In genomic region chr5:139188558-139189270, GRCh38 we compare ENCODE assay signal across 1 cellular context.
TF ChIP-seq lines count a peak whose summit lies in the region.

No MANE protein-coding gene starts in this region.

TF ChIP-seq in K562, 482 proteins besides CTCF, POLR2A, EP300 and RAD21 (continued from another document and continues in another):
- TF ChIP-seq ATF3 (IDR thresholded peaks at IDR 0.05) (peak; percentile 78), ATF3 (CRISPR knock-in tag; conservative IDR thresholded peaks at IDR 0.05) (no peak; the same call in 1 of the 2 replicates), TAF7 (tag; IDR thresholded peaks at IDR 0.05) (no peak), SPI1 (IDR thresholded peaks at IDR 0.05; ENCODE audit: borderline replicate concordance, low read depth, low read length) (no peak), DPF2 (IDR thresholded peaks at IDR 0.05) (peak; percentile 86), CREB3 (tag; conservative IDR thresholded peaks at IDR 0.05; ENCODE audit: low read depth) (no peak), BDP1 (IDR thresholded peaks at IDR 0.05; ENCODE audit: insufficient read depth, insufficient read length) (no peak), ZBTB2 (IDR thresholded peaks at IDR 0.05) (no peak), TRIM24 (IDR thresholded peaks at IDR 0.05) (peak; percentile 65 to 73), ZNF311 (CRISPR knock-in tag; IDR thresholded peaks at IDR 0.05) (no peak), E2F3 (CRISPR knock-in tag; IDR thresholded peaks at IDR 0.05) (no peak), ZBTB26 (CRISPR knock-in tag; IDR thresholded peaks at IDR 0.05) (no peak), PBX2 (CRISPR knock-in tag; IDR thresholded peaks at IDR 0.05; ENCODE audit: low read depth) (no peak), PBX2 (tag; conservative IDR thresholded peaks at IDR 0.05; ENCODE audit: low read depth) (0 out of 2 replicates have a peak, but pooled peaks have one; percentile 6), ZEB2 (IDR thresholded peaks at IDR 0.05) (0 out of 2 replicates have a peak, but pooled peaks have one; percentile 50), HIVEP1 (CRISPR knock-in tag; IDR thresholded peaks at IDR 0.05) (no peak), CHAMP1 (IDR thresholded peaks at IDR 0.05) (no peak), ZFP91 (CRISPR knock-in tag; IDR thresholded peaks at IDR 0.05) (no peak), ARHGAP35 (IDR thresholded peaks at IDR 0.05; ENCODE audit: partially characterized antibody) (no peak), CHD4 (IDR thresholded peaks at IDR 0.05; ENCODE audit: insufficient read depth, insufficient replicate concordance, low read depth, low read length, poor library complexity, severe bottlenecking) (no peak), TAL1 (IDR thresholded peaks at IDR 0.05) (peak; percentile 87), FOXA1 (IDR thresholded peaks at IDR 0.05; ENCODE audit: borderline replicate concordance) (peak; percentile 36; the same call in 1 of the 2 replicates), POLR2AphosphoS2 (IDR thresholded peaks at IDR 0.05; ENCODE audit: low read length) (no peak), EP400 (IDR thresholded peaks at IDR 0.05) (no peak), MAFG (tag; conservative IDR thresholded peaks at IDR 0.05) (peak; percentile 91), RCOR1 (IDR thresholded peaks at IDR 0.05; ENCODE audit: borderline replicate concordance in 1 of 2, low read depth in 2 of 2, low read length in 2 of 2) (peak; percentile 96 to 99), NFE2L1 (tag; IDR thresholded peaks at IDR 0.05; ENCODE audit: borderline replicate concordance, low read depth) (no peak), RNF219 (CRISPR knock-in tag; IDR thresholded peaks at IDR 0.05) (no peak), MED1 (CRISPR knock-in tag; IDR thresholded peaks at IDR 0.05; ENCODE audit: borderline replicate concordance) (no peak), ZNF253 (CRISPR knock-in tag; conservative IDR thresholded peaks at IDR 0.05) (no peak), TEAD4 (IDR thresholded peaks at IDR 0.05; ENCODE audit: low read length) (peak; percentile 92), TEAD4 (CRISPR knock-in tag; IDR thresholded peaks at IDR 0.05; ENCODE audit: borderline replicate concordance) (no peak), SREBF2 (CRISPR knock-in tag; IDR thresholded peaks at IDR 0.05) (no peak), SREBF1 (IDR thresholded peaks at IDR 0.05; ENCODE audit: borderline replicate concordance, low read depth, low read length) (no peak), ZNF280B (CRISPR knock-in tag; IDR thresholded peaks at IDR 0.05) (no peak), ZNF143 (CRISPR knock-in tag; IDR thresholded peaks at IDR 0.05) (no peak), NEUROD1 (IDR thresholded peaks at IDR 0.05; ENCODE audit: borderline replicate concordance, low read depth, low read length, partially characterized antibody) (peak; percentile 21), TRIM25 (IDR thresholded peaks at IDR 0.05; ENCODE audit: borderline replicate concordance) (no peak), SIN3B (IDR thresholded peaks at IDR 0.05; ENCODE audit: low read depth) (no peak), PML (IDR thresholded peaks at IDR 0.05; ENCODE audit: low read length) (peak; percentile 69), JUN (IDR thresholded peaks at IDR 0.05; ENCODE audit: borderline replicate concordance, low read depth, low read length) (0 out of 2 replicates have a peak, but pooled peaks have one; percentile 36), JUN (CRISPR knock-in tag; IDR thresholded peaks at IDR 0.05; ENCODE audit: borderline replicate concordance) (no peak), FOXA3 (CRISPR knock-in tag; conservative IDR thresholded peaks at IDR 0.05 in 1 of 2, IDR thresholded peaks at IDR 0.05 in 1 of 2) (peak in 1 of 2 experiments; percentile 82; a peak in 2 of 4 replicates), E2F6 (IDR thresholded peaks at IDR 0.05; ENCODE audit: borderline replicate concordance in 1 of 2, extremely low read depth in 1 of 2, insufficient read depth in 1 of 2, insufficient read length in 1 of 2, low read depth in 1 of 2, low read length in 1 of 2, poor library complexity in 1 of 2, severe bottlenecking in 1 of 2) (no peak), PYGO2 (tag; IDR thresholded peaks at IDR 0.05) (no peak), GATAD2A (IDR thresholded peaks at IDR 0.05) (no peak), HDAC3 (IDR thresholded peaks at IDR 0.05; ENCODE audit: borderline replicate concordance, partially characterized antibody) (peak; percentile 84), SIX5 (IDR thresholded peaks at IDR 0.05; ENCODE audit: borderline replicate concordance in 1 of 2, insufficient read depth in 1 of 2, low read depth in 1 of 2, low read length in 2 of 2) (no peak), PHF21A (IDR thresholded peaks at IDR 0.05; ENCODE audit: borderline replicate concordance, low read depth) (peak; percentile 82; the same call in 1 of the 2 replicates)
